In genomic region chr3:186516645-186517044, GRCh38 we compare ENCODE assay signal across 2 cellular contexts.
A peak's percentile ranks its signal among the peaks of the same experiment; 100 is the strongest.
TF ChIP-seq lines count a peak whose summit lies in the region.

No MANE protein-coding gene starts in this region.

TF ChIP-seq in HEK293, 187 proteins besides CTCF, POLR2A, EP300 and RAD21:
- TF ChIP-seq, protein P1, sequence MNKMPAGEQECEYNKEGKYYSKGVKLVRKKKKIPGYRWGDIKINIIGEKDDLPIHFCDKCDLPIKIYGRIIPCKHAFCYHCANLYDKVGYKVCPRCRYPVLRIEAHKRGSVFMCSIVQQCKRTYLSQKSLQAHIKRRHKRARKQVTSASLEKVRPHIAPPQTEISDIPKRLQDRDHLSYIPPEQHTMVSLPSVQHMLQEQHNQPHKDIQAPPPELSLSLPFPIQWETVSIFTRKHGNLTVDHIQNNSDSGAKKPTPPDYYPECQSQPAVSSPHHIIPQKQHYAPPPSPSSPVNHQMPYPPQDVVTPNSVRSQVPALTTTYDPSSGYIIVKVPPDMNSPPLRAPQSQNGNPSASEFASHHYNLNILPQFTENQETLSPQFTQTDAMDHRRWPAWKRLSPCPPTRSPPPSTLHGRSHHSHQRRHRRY (tag by site-specific recombination; IDR thresholded peaks at IDR 0.05) = no peak
- TF ChIP-seq ZNF350 (tag by site-specific recombination; IDR thresholded peaks at IDR 0.05) = peak; percentile 85

TF ChIP-seq in K562, 482 proteins besides CTCF, POLR2A, EP300 and RAD21:
- TF ChIP-seq ARID3A (IDR thresholded peaks at IDR 0.05; ENCODE audit: borderline replicate concordance, low read depth, low read length) (no peak), CEBPG (CRISPR knock-in tag; IDR thresholded peaks at IDR 0.05) (peak; percentile 59), CEBPG (tag; conservative IDR thresholded peaks at IDR 0.05 in 1 of 2, IDR thresholded peaks at IDR 0.05 in 1 of 2) (peak; percentile 63 to 76), MTA2 (IDR thresholded peaks at IDR 0.05; ENCODE audit: low read depth) (no peak), CEBPB (tag; IDR thresholded peaks at IDR 0.05) (peak; percentile 83), ZBTB2 (IDR thresholded peaks at IDR 0.05) (no peak), ZKSCAN1 (IDR thresholded peaks at IDR 0.05; ENCODE audit: low read depth, low read length) (no peak)
